ENCODE assay signal across 9 cellular contexts in genomic region chr16:3027983-3028715, GRCh38. TPM values are rescaled to one million over a fixed set of nuclear protein-coding genes. Genes with fewer than 3 reads are reported as not detected.
A peak's percentile ranks its signal among the peaks of the same experiment; 100 is the strongest.
DNase-seq lines count a peak whose midpoint lies in the region; ATAC-seq lines count a peak whose summit lies in the region.
"Had no signal": no experiment of that assay in that cellular context is flagged by ENCODE, and none has a peak within 500 bp of the region (broad histone marks: within the 10 kb centered on the region; RNA-seq: fewer than 3 reads in every experiment).

No MANE protein-coding gene starts in this region.

- H3K36me3 ChIP-seq in ectodermal cell (ENCODE audit: control insufficient read depth, insufficient read depth, low read length): peaks cover 17% of the 10 kb centered on the region
- H3K36me3 ChIP-seq in mesenchymal stem cell (ENCODE audit: control insufficient read depth in 1 of 2, insufficient read depth in 2 of 2, low read depth in 1 of 2, low read length in 2 of 2): peaks cover 24 to 40% of the 10 kb centered on the region in 2 experiments

- peaks cover 4% of the 10 kb centered on the region for H3K4me1 ChIP-seq in ectodermal cell (ENCODE audit: control insufficient read depth, insufficient read depth, low read length)
- H3K4me1 ChIP-seq in mesenchymal stem cell (ENCODE audit: control insufficient read depth, insufficient read depth, low read depth, low read length): peaks cover 18% of the 10 kb centered on the region

- H3K36me3 Mint-ChIP-seq in activated CD4-positive, alpha-beta memory T cell treated with anti-CD3 and anti-CD28 coated beads for 36 hours: peaks cover 10% of the 10 kb centered on the region

- peak overlapping the region; percentile 57 for H3K4me2 ChIP-seq in mesenchymal stem cell (ENCODE audit: low read length, poor library complexity, severe bottlenecking)

- no peak overlapping the region for H4K8ac ChIP-seq in mesenchymal stem cell (ENCODE audit: low read length)

- CTCF ChIA-PET in activated CD4-positive, alpha-beta memory T cell treated with anti-CD3 and anti-CD28 coated beads for 36 hours (lab: Charles Lee): interaction anchor here (0.5 to 17.0 kb wide), 40 partner anchors 7 to 462 kb away, joined by 3 to 412 read pairs (median 5); partner anchors contain the start of genes BICDL2, CLDN6, CLDN9 and HCFC1R1

- ATAC-seq in HG02885 (IDR thresholded peaks at IDR 0.05; ENCODE audit: poor library complexity, unreplicated experiment) (peak; percentile 37), GM21381 (IDR thresholded peaks at IDR 0.05; ENCODE audit: unreplicated experiment) (no peak)

- H3K9me3 ChIP-seq in ectodermal cell (ENCODE audit: control insufficient read depth, low read length): no peaks in the 10 kb centered on the region
- H3K9me3 ChIP-seq in mesenchymal stem cell (ENCODE audit: control insufficient read depth, low read length): no peaks in the 10 kb centered on the region

- H2BK15ac ChIP-seq in mesenchymal stem cell (ENCODE audit: low read depth, poor library complexity, severe bottlenecking): no peak overlapping the region

- no peak overlapping the region for H2BK120ac ChIP-seq in mesenchymal stem cell (ENCODE audit: low read depth, low read length)

- H3K4ac ChIP-seq in mesenchymal stem cell (ENCODE audit: low read depth in 1 of 2, low read length in 2 of 2): no peak overlapping the region

- POLR2A ChIA-PET in activated CD4-positive, alpha-beta memory T cell treated with anti-CD3 and anti-CD28 coated beads for 36 hours (lab: Charles Lee): interaction anchor here (1.1 to 2.8 kb wide), 3 partner anchors 8 to 25 kb away, joined by 3 to 11 read pairs (median 5); partner anchors contain the start of gene TNFRSF12A

- H2BK5ac ChIP-seq in mesenchymal stem cell (ENCODE audit: low read depth, low read length, poor library complexity, severe bottlenecking): no peak overlapping the region

- H3K27me3 ChIP-seq in ectodermal cell (ENCODE audit: control insufficient read depth, insufficient read depth, low read length, poor library complexity, severe bottlenecking) (peaks cover 39% of the 10 kb centered on the region), mesenchymal stem cell (ENCODE audit: control insufficient read depth in 1 of 2, insufficient read depth in 1 of 2, low read length in 2 of 2) (peaks cover 10 to 36% of the 10 kb centered on the region in 2 experiments)

- H3K23ac ChIP-seq in mesenchymal stem cell (ENCODE audit: low read length in 2 of 2): no peak overlapping the region

- H4K91ac ChIP-seq in mesenchymal stem cell (ENCODE audit: low read length): no peak overlapping the region

- H3K9ac ChIP-seq in mesenchymal stem cell (ENCODE audit: low read length): no peak overlapping the region

- H3K27ac Mint-ChIP-seq in activated CD4-positive, alpha-beta memory T cell treated with anti-CD3 and anti-CD28 coated beads for 36 hours: no peak overlapping the region

- H3K4me3 ChIP-seq in ectodermal cell (ENCODE audit: insufficient read depth, low read depth, low read length) (peak overlapping the region; percentile 20), mesenchymal stem cell (ENCODE audit: insufficient read depth in 1 of 2, low read depth in 1 of 2, low read length in 2 of 2) (peak overlapping the region in 1 of 2 experiments; percentile 22)

- no peaks in the 10 kb centered on the region for H3K9me3 Mint-ChIP-seq in activated CD4-positive, alpha-beta memory T cell treated with anti-CD3 and anti-CD28 coated beads for 36 hours

- H2AFZ ChIP-seq in mesenchymal stem cell (ENCODE audit: low read depth, low read length): no peak overlapping the region

- H2AK5ac ChIP-seq in mesenchymal stem cell (ENCODE audit: low read length, severe bottlenecking): no peak overlapping the region

- H3K4me3 Mint-ChIP-seq in activated CD4-positive, alpha-beta memory T cell treated with anti-CD3 and anti-CD28 coated beads for 36 hours: no peak overlapping the region

- H2BK12ac ChIP-seq in mesenchymal stem cell (ENCODE audit: low read length in 2 of 2): no peak overlapping the region

- H3K4me1 Mint-ChIP-seq in activated CD4-positive, alpha-beta memory T cell treated with anti-CD3 and anti-CD28 coated beads for 36 hours (ENCODE audit: low read depth): peaks cover 24% of the 10 kb centered on the region

- 6% methylated on average over 58 of the region's 58 CpGs for WGBS in ectodermal cell, 2 experiments
- WGBS in mesenchymal stem cell: 11% methylated on average over 58 of the region's 58 CpGs

- peaks cover 23% of the 10 kb centered on the region for H3K27me3 Mint-ChIP-seq in activated CD4-positive, alpha-beta memory T cell treated with anti-CD3 and anti-CD28 coated beads for 36 hours

- intact Hi-C loops in activated CD4-positive, alpha-beta memory T cell treated with anti-CD3 and anti-CD28 coated beads for 36 hours (cut with micrococcal nuclease): loop anchor here (2.0 kb wide), 1 partner anchor 25 kb away; no protein-coding TSS in a partner anchor

- H3K27ac ChIP-seq in ectodermal cell (ENCODE audit: insufficient read depth, low read depth, low read length, poor library complexity, severe bottlenecking) (peak overlapping the region; percentile 26), mesenchymal stem cell (ENCODE audit: low read length, poor library complexity, severe bottlenecking) (no peak overlapping the region)

- H3K18ac ChIP-seq in mesenchymal stem cell (ENCODE audit: low read depth in 1 of 2, low read length in 2 of 2): peak overlapping the region in 1 of 2 experiments; percentile 14

- peaks cover 4% of the 10 kb centered on the region for H3K79me1 ChIP-seq in mesenchymal stem cell (replicated peaks; ENCODE audit: low read length, poor library complexity, severe bottlenecking)

- no peak overlapping the region for H3K14ac ChIP-seq in mesenchymal stem cell (ENCODE audit: low read length in 2 of 2)

- DNase-seq in COLO668 (lab: John Stamatoyannopoulos, UW; ENCODE audit: unreplicated experiment) (peak; percentile 94), NCI-H526 (lab: John Stamatoyannopoulos, UW) (peak; percentile 37 to 87), mesenchymal stem cell (peak; percentile 69)
- peak; percentile 92 for DNase-seq in activated CD4-positive, alpha-beta memory T cell treated with anti-CD3 and anti-CD28 coated beads for 36 hours
- DNase-seq in stimulated activated CD8-positive, alpha-beta memory T cell treated with anti-CD3 and anti-CD28 coated beads, Interleukin-2, amount 100 ng/mL, for 1 hour (ENCODE audit: low read depth in 2 of 2): peak; percentile 71 to 78

RNA-seq across cellular contexts. Expression of gene THOC6, which starts 4.3 kb away (rescaled TPM):
- 10 to 100 TPM; 41.2 to 42.7 TPM for total RNA-seq in activated CD4-positive, alpha-beta memory T cell treated with anti-CD3 and anti-CD28 coated beads for 36 hours
- polyA plus RNA-seq in ectodermal cell (2013, experiment 1 of 4): 42.3 TPM
- polyA plus RNA-seq in ectodermal cell (2013, experiment 2 of 4): 41.4 TPM
- 33.2 TPM for polyA plus RNA-seq in ectodermal cell (2013, experiment 3 of 4)
- 36.6 TPM for polyA plus RNA-seq in ectodermal cell (2013, experiment 4 of 4)
- 11.3 TPM for polyA plus RNA-seq in mesenchymal stem cell (2013, experiment 1 of 2)
- 11.1 TPM for polyA plus RNA-seq in mesenchymal stem cell (2013, experiment 2 of 2)

RNA-seq across cellular contexts. Expression of gene HCFC1R1, which starts 4.4 kb away (rescaled TPM):
- 10 to 100 TPM; 31.8 to 32.8 TPM for total RNA-seq in activated CD4-positive, alpha-beta memory T cell treated with anti-CD3 and anti-CD28 coated beads for 36 hours
- 68.4 TPM for polyA plus RNA-seq in ectodermal cell (2013, experiment 1 of 4)
- polyA plus RNA-seq in ectodermal cell (2013, experiment 2 of 4): 63.6 TPM
- polyA plus RNA-seq in ectodermal cell (2013, experiment 3 of 4): 67.7 TPM
- polyA plus RNA-seq in ectodermal cell (2013, experiment 4 of 4): 72.9 TPM
- 159 TPM for polyA plus RNA-seq in mesenchymal stem cell (2013, experiment 1 of 2)
- polyA plus RNA-seq in mesenchymal stem cell (2013, experiment 2 of 2): 165 TPM

RNA-seq across cellular contexts. Expression of gene TNFRSF12A, which starts 8.0 kb away (rescaled TPM):
- total RNA-seq in activated CD4-positive, alpha-beta memory T cell treated with anti-CD3 and anti-CD28 coated beads for 36 hours: 1 to 10 TPM; 6.5 to 8.6 TPM
- polyA plus RNA-seq in ectodermal cell (2013, experiment 1 of 4): 13.1 TPM
- polyA plus RNA-seq in ectodermal cell (2013, experiment 2 of 4): 10.8 TPM
- polyA plus RNA-seq in ectodermal cell (2013, experiment 3 of 4): 11.1 TPM
- 10.4 TPM for polyA plus RNA-seq in ectodermal cell (2013, experiment 4 of 4)
- polyA plus RNA-seq in mesenchymal stem cell (2013, experiment 1 of 2): 95.1 TPM
- 95.0 TPM for polyA plus RNA-seq in mesenchymal stem cell (2013, experiment 2 of 2)

RNA-seq across cellular contexts. Expression of gene BICDL2, which starts 8.6 kb away (rescaled TPM):
- under 1 TPM; 0.40 to 0.46 TPM for total RNA-seq in activated CD4-positive, alpha-beta memory T cell treated with anti-CD3 and anti-CD28 coated beads for 36 hours
- not detected for polyA plus RNA-seq in ectodermal cell (2013, experiment 1 of 4)
- polyA plus RNA-seq in ectodermal cell (2013, experiment 2 of 4): not detected
- not detected for polyA plus RNA-seq in ectodermal cell (2013, experiment 3 of 4)
- not detected for polyA plus RNA-seq in ectodermal cell (2013, experiment 4 of 4)
- polyA plus RNA-seq in mesenchymal stem cell (2013, experiment 1 of 2): not detected
- not detected for polyA plus RNA-seq in mesenchymal stem cell (2013, experiment 2 of 2)

RNA-seq across cellular contexts. Expression of gene CLDN6, which starts 10.2 kb away (rescaled TPM):
- not detected for total RNA-seq in activated CD4-positive, alpha-beta memory T cell treated with anti-CD3 and anti-CD28 coated beads for 36 hours
- 119 TPM for polyA plus RNA-seq in ectodermal cell (2013, experiment 1 of 4)
- 120 TPM for polyA plus RNA-seq in ectodermal cell (2013, experiment 2 of 4)
- polyA plus RNA-seq in ectodermal cell (2013, experiment 3 of 4): 83.0 TPM
- polyA plus RNA-seq in ectodermal cell (2013, experiment 4 of 4): 94.7 TPM
- polyA plus RNA-seq in mesenchymal stem cell (2013, experiment 1 of 2): 0.04 TPM
- polyA plus RNA-seq in mesenchymal stem cell (2013, experiment 2 of 2): 0.14 TPM
- total RNA-seq: RPMI7951 had no signal
